In genomic region chr16:24986512-24987303, GRCh38 we compare ENCODE assay signal across 8 cellular contexts. TPM values are rescaled to one million over a fixed set of nuclear protein-coding genes. Genes with fewer than 3 reads are reported as not detected.
DNase-seq lines count a peak whose midpoint lies in the region; ATAC-seq and TF ChIP-seq lines count a peak whose summit lies in the region.

No MANE protein-coding gene starts in this region.

- TF ChIP-seq CTCF in suprapubic skin (IDR thresholded peaks at IDR 0.05): no peak
- no peak for TF ChIP-seq CTCF in GM13977 (IDR thresholded peaks at IDR 0.05; ENCODE audit: extremely low read depth, insufficient read depth, missing control alignments)

- no peaks in the 10 kb centered on the region for H3K9me3 ChIP-seq in right cardiac atrium (ENCODE audit: control insufficient read depth, low read length)
- H3K9me3 ChIP-seq in suprapubic skin: no peaks in the 10 kb centered on the region

- no peak for TF ChIP-seq EP300 in suprapubic skin (IDR thresholded peaks at IDR 0.05)

- POLR2A ChIA-PET in activated CD4-positive, alpha-beta memory T cell treated with anti-CD3 and anti-CD28 coated beads, Interleukin-2, amount 10 ng/mL, durations not matched to agents 7 days and 5 days (lab: Charles Lee): no interaction called here

- peak overlapping the region; percentile 94 for H3K27ac ChIP-seq in right cardiac atrium (ENCODE audit: low read length)
- peak overlapping the region; percentile 77 for H3K27ac ChIP-seq in suprapubic skin

- H3K4me1 Mint-ChIP-seq in activated CD4-positive, alpha-beta memory T cell treated with anti-CD3 and anti-CD28 coated beads, Interleukin-2, amount 10 ng/mL, durations not matched to agents 7 days and 5 days: peaks cover 34% of the 10 kb centered on the region

- no peak overlapping the region for H3K4me3 Mint-ChIP-seq in activated CD4-positive, alpha-beta memory T cell treated with anti-CD3 and anti-CD28 coated beads, Interleukin-2, amount 10 ng/mL, durations not matched to agents 7 days and 5 days

- H3K9me3 Mint-ChIP-seq in activated naive CD4-positive, alpha-beta T cell treated with anti-CD3 and anti-CD28 coated beads, Interleukin-2, amount 50 U/mL, for 72 hours: peaks cover 0 to 4% of the 10 kb centered on the region in 2 donors
- H3K9me3 Mint-ChIP-seq in activated CD4-positive, alpha-beta memory T cell treated with anti-CD3 and anti-CD28 coated beads, Interleukin-2, amount 10 ng/mL, durations not matched to agents 7 days and 5 days: peaks cover 2% of the 10 kb centered on the region

- H3K27me3 ChIP-seq in right cardiac atrium (ENCODE audit: control insufficient read depth, insufficient read depth) (no peaks in the 10 kb centered on the region), suprapubic skin (no peaks in the 10 kb centered on the region)

- H3K4me1 ChIP-seq in right cardiac atrium (ENCODE audit: control insufficient read depth, insufficient read depth, low read length) (peaks cover 35% of the 10 kb centered on the region), suprapubic skin (peaks cover 73% of the 10 kb centered on the region)

- peaks cover 0 to 16% of the 10 kb centered on the region in 2 donors for H3K36me3 Mint-ChIP-seq in activated naive CD4-positive, alpha-beta T cell treated with anti-CD3 and anti-CD28 coated beads, Interleukin-2, amount 50 U/mL, for 72 hours
- peaks cover 9% of the 10 kb centered on the region for H3K36me3 Mint-ChIP-seq in activated CD4-positive, alpha-beta memory T cell treated with anti-CD3 and anti-CD28 coated beads, Interleukin-2, amount 10 ng/mL, durations not matched to agents 7 days and 5 days (ENCODE audit: low read depth)

- no peak for DNase-seq in activated naive CD4-positive, alpha-beta T cell treated with anti-CD3 and anti-CD28 coated beads, Interleukin-2, amount 50 U/mL, for 72 hours (ENCODE audit: low spot score in 2 of 2)
- DNase-seq in activated naive CD4-positive, alpha-beta T cell (lab: John Stamatoyannopoulos, UW): no peak
- no peak for DNase-seq in activated CD4-positive, alpha-beta memory T cell treated with anti-CD3 and anti-CD28 coated beads, Interleukin-2, amount 10 ng/mL, durations not matched to agents 7 days and 5 days
- DNase-seq in right cardiac atrium: peak in 1 of 3 donors; percentile 72
- no peak for DNase-seq in suprapubic skin (ENCODE audit: low spot score in 2 of 2)
- DNase-seq in mesenteric fat pad (ENCODE audit: low spot score): no peak
- no peak for DNase-seq in NCI-H345 (lab: John Stamatoyannopoulos, UW)
- no peak for DNase-seq in GM13977 (ENCODE audit: low spot score)

- CTCF ChIA-PET in activated CD4-positive, alpha-beta memory T cell treated with anti-CD3 and anti-CD28 coated beads, Interleukin-2, amount 10 ng/mL, durations not matched to agents 7 days and 5 days (lab: Charles Lee): no interaction called here

- intact Hi-C loops in right cardiac atrium (cut with DNase I): no loop called here

- peak overlapping the region; percentile 2 for H3K4me3 ChIP-seq in right cardiac atrium (ENCODE audit: low read length)
- no peak overlapping the region for H3K4me3 ChIP-seq in suprapubic skin

- in situ Hi-C loops in GM13977 (cut with MboI; ENCODE audit: low pct_unique_long_range_greater_than_20kb, low sequenced_read_pairs, unreplicated experiment): no loop called here

- 21% methylated on average over 9 of the region's 9 CpGs for WGBS in right cardiac atrium
- 38% methylated on average over 9 of the region's 9 CpGs for WGBS in suprapubic skin

- H3K27ac Mint-ChIP-seq in activated naive CD4-positive, alpha-beta T cell treated with anti-CD3 and anti-CD28 coated beads, Interleukin-2, amount 50 U/mL, for 72 hours: peak overlapping the region; percentile 1 to 65
- peak overlapping the region; percentile 13 for H3K27ac Mint-ChIP-seq in activated CD4-positive, alpha-beta memory T cell treated with anti-CD3 and anti-CD28 coated beads, Interleukin-2, amount 10 ng/mL, durations not matched to agents 7 days and 5 days

- no peak for ATAC-seq in activated naive CD4-positive, alpha-beta T cell treated with anti-CD3 and anti-CD28 coated beads, Interleukin-2, amount 50 U/mL, for 72 hours
- peak; percentile 68 to 71 for ATAC-seq in right cardiac atrium

- no peak for TF ChIP-seq POLR2A in suprapubic skin (IDR thresholded peaks at IDR 0.05)

- no peaks in the 10 kb centered on the region for H3K27me3 Mint-ChIP-seq in activated CD4-positive, alpha-beta memory T cell treated with anti-CD3 and anti-CD28 coated beads, Interleukin-2, amount 10 ng/mL, durations not matched to agents 7 days and 5 days

- H3K36me3 ChIP-seq in suprapubic skin: no peaks in the 10 kb centered on the region

RNA-seq across cellular contexts. Expression of gene ARHGAP17, which starts 28.5 kb away (rescaled TPM):
- total RNA-seq in activated naive CD4-positive, alpha-beta T cell treated with anti-CD3 and anti-CD28 coated beads, Interleukin-2, amount 50 U/mL, for 72 hours: 10 to 100 TPM; 66.8 to 72.0 TPM
- 10 to 100 TPM; 57.3 to 61.2 TPM for total RNA-seq in activated CD4-positive, alpha-beta memory T cell treated with anti-CD3 and anti-CD28 coated beads, Interleukin-2, amount 10 ng/mL, durations not matched to agents 7 days and 5 days
- total RNA-seq in right cardiac atrium (10 to 100 TPM; 45.4 to 58.2 (median 52.6) TPM), suprapubic skin (10 to 100 TPM; 47.5 to 71.4 (median 55.8) TPM), mesenteric fat pad (96.0 TPM)
- 33.5 TPM for polyA plus RNA-seq in right cardiac atrium

Comparison
In these comparisons a context has a peak if more than half of its experiments do, and no peak if none do; other contexts are left out.
1. ATAC-seq: peak in right cardiac atrium (2 of 2); none in activated naive CD4-positive, alpha-beta T cell treated with anti-CD3 and anti-CD28 coated beads, Interleukin-2, amount 50 U/mL, for 72 hours (0 of 2).